Comparison of ENCODE assay signal across 9 cellular contexts in the genomic region with DNA sequence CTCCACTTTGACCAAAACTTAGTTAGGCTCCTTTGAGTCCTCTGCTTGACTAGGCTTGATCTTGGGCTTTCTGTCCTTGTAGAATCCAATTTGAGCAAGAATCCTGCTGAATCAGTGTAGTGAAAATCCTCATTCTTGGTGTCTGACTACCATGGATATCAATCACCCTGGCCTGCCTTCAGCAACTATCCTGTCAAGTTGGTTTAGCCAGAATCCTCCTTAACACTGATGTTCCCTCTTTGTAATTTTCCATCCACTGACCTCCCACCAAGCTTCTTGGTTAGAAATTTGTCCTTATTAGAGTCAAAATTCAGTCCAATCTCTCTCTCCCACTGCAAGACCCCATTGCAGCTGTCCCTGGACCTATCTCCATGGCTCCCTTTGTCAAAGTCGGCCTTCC. TPM values are rescaled to one million over a fixed set of nuclear protein-coding genes. Genes with fewer than 3 reads are reported as not detected.
DNase-seq lines count a peak whose midpoint lies in the region; ATAC-seq, FAIRE-seq and TF ChIP-seq lines count a peak whose summit lies in the region.
"Had no signal": no experiment of that assay in that cellular context is flagged by ENCODE, and none has a peak within 500 bp of the region (broad histone marks: within the 10 kb centered on the region; RNA-seq: fewer than 3 reads in every experiment).

No MANE protein-coding gene starts in this region.

- peak overlapping the region; percentile 89; the same call in 1 of the 2 replicates for H3K4me2 ChIP-seq in DOHH2 (ENCODE audit: low read length)
- peak overlapping the region; percentile 87 for H3K4me2 ChIP-seq in astrocyte (ENCODE audit: low read length)

- no peak overlapping the region for H3K9ac ChIP-seq in astrocyte (ENCODE audit: low read length)

- H3K9me3 Mint-ChIP-seq in astrocyte (ENCODE audit: unreplicated experiment) (no peaks in the 10 kb centered on the region), nephron progenitor cell (no peaks in the 10 kb centered on the region)

- DNase-seq in astrocyte (ENCODE audit: low read depth) (no peak), nephron progenitor cell (no peak), globus pallidus (ENCODE audit: low spot score) (no peak), midbrain (lab: John Stamatoyannopoulos, UW) (no peak), foreskin melanocyte (no peak)

- H4K20me1 ChIP-seq in DOHH2 (ENCODE audit: control insufficient read depth, insufficient read depth, low read depth, low read length) (no peaks in the 10 kb centered on the region), astrocyte (ENCODE audit: insufficient read depth, low read length) (peaks cover 4% of the 10 kb centered on the region)

- H3K27me3 Mint-ChIP-seq in astrocyte (ENCODE audit: low read depth, unreplicated experiment) (no peaks in the 10 kb centered on the region), nephron progenitor cell (ENCODE audit: low read depth, poor library complexity) (peaks cover 9% of the 10 kb centered on the region)

- H3K27ac Mint-ChIP-seq in astrocyte (ENCODE audit: unreplicated experiment) (no peak overlapping the region), nephron progenitor cell (no peak overlapping the region)

- FAIRE-seq in astrocyte (lab: Jason Lieb, UNC), result no peak

- H3F3A ChIP-seq in DOHH2 (ENCODE audit: control insufficient read depth, insufficient read depth), result no peaks in the 10 kb centered on the region

- H3K4me3 Mint-ChIP-seq in astrocyte (ENCODE audit: unreplicated experiment), result peak overlapping the region; percentile 62
- peak overlapping the region; percentile 93 for H3K4me3 Mint-ChIP-seq in nephron progenitor cell

- H3K4me1 ChIP-seq in DOHH2 (ENCODE audit: control insufficient read depth, low read length) (peaks cover 12% of the 10 kb centered on the region), astrocyte (ENCODE audit: insufficient read depth, low read length) (no peaks in the 10 kb centered on the region)

- H3K36me3 ChIP-seq in DOHH2 (ENCODE audit: control insufficient read depth, low read length) (peaks cover 10% of the 10 kb centered on the region; the same call in 1 of the 2 replicates), astrocyte (ENCODE audit: insufficient read depth, low read length) (peaks cover 3% of the 10 kb centered on the region)

- TF ChIP-seq CTCF in DOHH2 (IDR thresholded peaks at IDR 0.05; ENCODE audit: low read depth, low read length, poor library complexity, severe bottlenecking) (no peak), astrocyte (IDR thresholded peaks at IDR 0.05; ENCODE audit: insufficient read depth, low read depth, low read length) (no peak), nephron progenitor cell (IDR thresholded peaks at IDR 0.05) (no peak)

- H3K4me3 ChIP-seq in DOHH2 (ENCODE audit: low read length), result peak overlapping the region; percentile 99
- H3K4me3 ChIP-seq in astrocyte (ENCODE audit: insufficient read depth, low read depth, low read length), result no peak overlapping the region

- H3K27ac ChIP-seq in DOHH2 (ENCODE audit: low read depth, low read length) (no peak overlapping the region), astrocyte (ENCODE audit: low read depth, low read length) (no peak overlapping the region)

- H3K9me3 ChIP-seq in DOHH2 (ENCODE audit: control insufficient read depth, insufficient read depth, low read length), result no peaks in the 10 kb centered on the region
- no peaks in the 10 kb centered on the region for H3K9me3 ChIP-seq in astrocyte (ENCODE audit: insufficient read depth, low read depth, low read length)

- H2AFZ ChIP-seq in astrocyte (ENCODE audit: low read depth, low read length), result peak overlapping the region; percentile 97

- no peaks in the 10 kb centered on the region for H3K27me3 ChIP-seq in DOHH2 (ENCODE audit: control insufficient read depth, low read length)
- no peaks in the 10 kb centered on the region for H3K27me3 ChIP-seq in astrocyte (ENCODE audit: insufficient read depth, low read length)

- H3K36me3 Mint-ChIP-seq in astrocyte (ENCODE audit: low read depth, unreplicated experiment) (no peaks in the 10 kb centered on the region), nephron progenitor cell (ENCODE audit: low read depth) (no peaks in the 10 kb centered on the region)

- peaks cover 18% of the 10 kb centered on the region for H3K79me2 ChIP-seq in DOHH2 (ENCODE audit: control insufficient read depth, low read length)
- H3K79me2 ChIP-seq in astrocyte (ENCODE audit: insufficient read depth, low read length), result peaks cover 15% of the 10 kb centered on the region

- no peaks in the 10 kb centered on the region for H3K9me2 ChIP-seq in DOHH2 (replicated peaks; ENCODE audit: control insufficient read depth, low read length)

- H3K4me1 Mint-ChIP-seq in astrocyte (ENCODE audit: low read depth, unreplicated experiment), result peaks cover 6% of the 10 kb centered on the region
- peaks cover 23% of the 10 kb centered on the region for H3K4me1 Mint-ChIP-seq in nephron progenitor cell

- peak; percentile 0 for ATAC-seq in HG03280 (IDR thresholded peaks at IDR 0.05; ENCODE audit: unreplicated experiment)
- ATAC-seq in HG03095 (IDR thresholded peaks at IDR 0.05; ENCODE audit: unreplicated experiment), result no peak

RNA-seq across cellular contexts. Expression of gene RBM45, which starts 0.5 kb away (rescaled TPM):
- total RNA-seq in astrocyte, result 12.0 and 14.9 TPM in 2 replicates

RNA-seq across cellular contexts. Expression of gene PDE11A, which starts 39.2 kb away (rescaled TPM):
- 0.45 and 0.89 TPM in 2 replicates for total RNA-seq in astrocyte
- total RNA-seq: activated CD8-positive, alpha-beta memory T cell treated with anti-CD3 and anti-CD28 coated beads for 36 hours had no signal
